8 cellular contexts compared by ENCODE assay signal in genomic region chr2:151290467-151290866, GRCh38. TPM values are rescaled to one million over a fixed set of nuclear protein-coding genes. Genes with fewer than 3 reads are reported as not detected.
DNase-seq lines count a peak whose midpoint lies in the region; ATAC-seq and TF ChIP-seq lines count a peak whose summit lies in the region.

No MANE protein-coding gene starts in this region.

- H3K27me3 ChIP-seq in H9 (ENCODE audit: insufficient read depth, low read length) = no peaks in the 10 kb centered on the region

- no peak overlapping the region for H3K23ac ChIP-seq in H9 (ENCODE audit: insufficient read length, low read depth, low read length)

- H3K23me2 ChIP-seq in H9 (ENCODE audit: insufficient read length, low read depth, low read length, poor library complexity, severe bottlenecking) = peaks cover 6% of the 10 kb centered on the region

- peak overlapping the region; percentile 61 to 71; a peak in 3 of 5 replicates for H3K4me3 Mint-ChIP-seq in H9

- peak overlapping the region; percentile 70 for H3K4me3 ChIP-seq in WI38 (ENCODE audit: low read depth, low read length)
- H3K4me3 ChIP-seq in fibroblast of villous mesenchyme (ENCODE audit: low read depth, low read length) = peak overlapping the region; percentile 65
- peak overlapping the region in 3 of 7 experiments; percentile 55 to 84 (median 74) for H3K4me3 ChIP-seq in skin epidermis

- no peak overlapping the region for H3K27ac ChIP-seq in H9 (ENCODE audit: insufficient read length, low read depth, low read length)
- peak overlapping the region in 20 of 21 experiments; percentile 94 to 100 (median 98) for H3K27ac ChIP-seq in skin epidermis

- ATAC-seq in GM21619 (IDR thresholded peaks at IDR 0.05; ENCODE audit: unreplicated experiment) = no peak
- ATAC-seq in HG02571 (IDR thresholded peaks at IDR 0.05; ENCODE audit: unreplicated experiment) = no peak
- no peak for ATAC-seq in GM19395 (IDR thresholded peaks at IDR 0.05; ENCODE audit: unreplicated experiment)

- TF ChIP-seq CTCF in H9 (conservative IDR thresholded peaks at IDR 0.05) (no peak), WI38 (IDR thresholded peaks at IDR 0.05; ENCODE audit: low read depth, low read length) (no peak), fibroblast of villous mesenchyme (IDR thresholded peaks at IDR 0.05; ENCODE audit: insufficient read depth, low read depth, low read length) (no peak)

- no peak overlapping the region for H3K56ac ChIP-seq in H9 (ENCODE audit: insufficient read length, low read depth, low read length)

- H3K9me3 Mint-ChIP-seq in H9 = peaks cover 0 to under 1% of the 10 kb centered on the region in 2 experiments; a peak in 3 of 5 replicates

- H3K79me2 ChIP-seq in H9 (ENCODE audit: insufficient read depth, low read length) = no peaks in the 10 kb centered on the region

- no peaks in the 10 kb centered on the region for H4K20me1 ChIP-seq in H9 (ENCODE audit: control insufficient read depth, insufficient read depth, insufficient read length)

- no CpG with 5 or more reads among the region's 2 CpGs for WGBS in H9 (ENCODE audit: extremely low coverage, insufficient read length, low lambda C conversion rate)

- no peak overlapping the region for H2AFZ ChIP-seq in H9 (ENCODE audit: low read length)

- H2BK120ac ChIP-seq in H9 (ENCODE audit: low read depth, low read length, poor library complexity, severe bottlenecking) = no peak overlapping the region

- no peak overlapping the region for H2BK15ac ChIP-seq in H9 (ENCODE audit: low read depth, low read length)

- H3K9me3 ChIP-seq in H9 (ENCODE audit: control insufficient read depth, low read depth, low read length) = no peaks in the 10 kb centered on the region

- H3K4me1 Mint-ChIP-seq in H9 = peaks cover 12 to 15% of the 10 kb centered on the region in 2 experiments

- H3K9ac ChIP-seq in H9 (ENCODE audit: extremely low read depth, insufficient read length, low read length) = no peak overlapping the region

- H3K79me1 ChIP-seq in H9 (ENCODE audit: insufficient read depth, low read depth, low read length, poor library complexity, severe bottlenecking) = no peaks in the 10 kb centered on the region

- no peak overlapping the region for H3T11ph ChIP-seq in H9 (ENCODE audit: low read length)

- DNase-seq in H9 (no peak), fibroblast of villous mesenchyme (ENCODE audit: low read depth) (no peak), dedifferentiated amniotic fluid mesenchymal stem cell (ENCODE audit: extremely low spot score) (no peak)

- no peak overlapping the region for H3K4me2 ChIP-seq in H9 (ENCODE audit: insufficient read depth, insufficient read length, low read length)

- H2BK5ac ChIP-seq in H9 (ENCODE audit: insufficient read length, low read length) = no peak overlapping the region

- H3K27me3 Mint-ChIP-seq in H9 (ENCODE audit: low read depth) = peaks cover 3% of the 10 kb centered on the region

- no peak overlapping the region for H4K91ac ChIP-seq in H9 (ENCODE audit: insufficient read length, low read depth, low read length)

- H3K4me1 ChIP-seq in H9 (ENCODE audit: insufficient read depth, low read length) = no peaks in the 10 kb centered on the region; the same call in 1 of the 2 replicates

- H2BK12ac ChIP-seq in H9 (ENCODE audit: insufficient read length, low read depth, low read length) = no peak overlapping the region

- H3K36me3 Mint-ChIP-seq in H9 (ENCODE audit: insufficient read depth in 1 of 3, low read depth in 3 of 3) = no peaks in the 10 kb centered on the region; a peak in 1 of 7 replicates

- H4K8ac ChIP-seq in H9 (replicated peaks; ENCODE audit: insufficient read length, low read depth, low read length) = no peak overlapping the region

- no peak overlapping the region for H3K4ac ChIP-seq in H9 (ENCODE audit: low read depth, low read length)

- H4K5ac ChIP-seq in H9 (ENCODE audit: insufficient read length, low read depth, low read length) = no peak overlapping the region

- no peak overlapping the region for H2BK20ac ChIP-seq in H9 (ENCODE audit: low read depth, low read length, poor library complexity, severe bottlenecking)

- H3K27ac Mint-ChIP-seq in H9 = no peak overlapping the region

- H2AK5ac ChIP-seq in H9 (ENCODE audit: insufficient read length, low read length) = no peak overlapping the region

- H3K18ac ChIP-seq in H9 (ENCODE audit: insufficient read length, low read depth, low read length) = no peak overlapping the region

- no peak overlapping the region for H3K14ac ChIP-seq in H9 (ENCODE audit: insufficient read depth, low read length)

RNA-seq across cellular contexts. Expression of gene NMI, which starts 1.0 kb away (rescaled TPM):
- total RNA-seq in H9 (2021) (5.1 and 5.6 TPM in 2 replicates), fibroblast of villous mesenchyme (13.9 and 14.7 TPM in 2 replicates)

RNA-seq across cellular contexts. Expression of gene RBM43, which starts 28.8 kb away (rescaled TPM):
- total RNA-seq in H9 (2021) (1.8 and 2.0 TPM in 2 replicates), fibroblast of villous mesenchyme (4.2 and 4.7 TPM in 2 replicates)
